ENCODE assay signal across 18 cellular contexts in the genomic region with DNA sequence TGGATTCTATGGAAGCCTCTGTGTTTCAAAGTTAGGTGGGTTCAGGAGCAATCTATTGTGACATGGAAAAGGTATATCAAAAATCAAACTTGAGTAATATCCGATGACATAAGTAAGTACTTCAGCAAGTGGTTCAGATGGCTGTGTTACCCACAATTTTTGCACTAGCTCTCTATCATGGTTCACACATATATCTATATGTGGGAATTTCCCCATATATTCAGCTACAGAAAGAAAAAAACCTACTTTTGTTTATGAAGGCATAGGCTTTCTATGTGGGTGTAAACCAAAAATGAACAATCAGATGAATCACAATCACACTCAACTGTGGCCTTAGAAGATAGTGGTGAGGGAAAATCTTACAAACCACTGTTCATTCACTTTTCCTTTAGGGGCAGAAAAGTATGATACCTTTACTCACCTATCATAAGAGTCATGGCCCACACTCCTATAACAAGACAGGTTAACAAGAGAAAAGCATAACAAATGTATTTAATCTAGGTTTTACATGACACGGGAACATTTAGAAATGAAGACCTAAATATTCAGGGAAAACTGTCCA.
DNase-seq lines count a peak whose midpoint lies in the region; ATAC-seq lines count a peak whose summit lies in the region.
"Had no signal": no experiment of that assay in that cellular context is flagged by ENCODE, and none has a peak within 500 bp of the region (broad histone marks: within the 10 kb centered on the region; RNA-seq: fewer than 3 reads in every experiment).

No MANE protein-coding gene starts in this region.

- H3K4me3 Mint-ChIP-seq in activated CD4-positive, alpha-beta T cell treated with anti-CD3 and anti-CD28 coated beads for 36 hours = no peak overlapping the region
- no peak overlapping the region for H3K4me3 Mint-ChIP-seq in activated naive CD8-positive, alpha-beta T cell treated with anti-CD3 and anti-CD28 coated beads, Interleukin-2, amount 50 U/mL, for 24 hours
- no peak overlapping the region for H3K4me3 Mint-ChIP-seq in activated naive CD8-positive, alpha-beta T cell treated with anti-CD3 and anti-CD28 coated beads for 36 hours
- no peak overlapping the region for H3K4me3 Mint-ChIP-seq in activated T-helper 17 cell treated with anti-CD3 and anti-CD28 coated beads, Interleukin-2, amount 50 U/mL, for 72 hours
- no peak overlapping the region for H3K4me3 Mint-ChIP-seq in stimulated activated effector memory CD8-positive, alpha-beta T cell treated with anti-CD3 and anti-CD28 coated beads, Interleukin-12 subunit alpha, Interleukin-12 subunit beta, amount 100 ng/mL, for 72 hours
- H3K4me3 Mint-ChIP-seq: B cell; CD4-positive, alpha-beta T cell; CD8-positive, alpha-beta T cell had no signal

- H3K36me3 Mint-ChIP-seq in activated CD4-positive, alpha-beta T cell treated with anti-CD3 and anti-CD28 coated beads for 36 hours (ENCODE audit: low read depth) = no peaks in the 10 kb centered on the region
- no peaks in the 10 kb centered on the region for H3K36me3 Mint-ChIP-seq in activated naive CD8-positive, alpha-beta T cell treated with anti-CD3 and anti-CD28 coated beads, Interleukin-2, amount 50 U/mL, for 24 hours (ENCODE audit: low read depth)
- H3K36me3 Mint-ChIP-seq in activated naive CD8-positive, alpha-beta T cell treated with anti-CD3 and anti-CD28 coated beads for 36 hours = no peaks in the 10 kb centered on the region
- H3K36me3 Mint-ChIP-seq in activated T-helper 17 cell treated with anti-CD3 and anti-CD28 coated beads, Interleukin-2, amount 50 U/mL, for 72 hours (ENCODE audit: low read depth) = no peaks in the 10 kb centered on the region
- no peaks in the 10 kb centered on the region for H3K36me3 Mint-ChIP-seq in stimulated activated effector memory CD8-positive, alpha-beta T cell treated with anti-CD3 and anti-CD28 coated beads, Interleukin-12 subunit alpha, Interleukin-12 subunit beta, amount 100 ng/mL, for 72 hours
- H3K36me3 Mint-ChIP-seq: CD8-positive, alpha-beta T cell had no signal

- intact Hi-C loops in activated CD4-positive, alpha-beta T cell treated with anti-CD3 and anti-CD28 coated beads for 36 hours (cut with DNase I, micrococcal nuclease) = no loop called here

- DNase-seq in activated CD4-positive, alpha-beta T cell treated with anti-CD3 and anti-CD28 coated beads for 36 hours = no peak
- DNase-seq in activated CD4-positive, alpha-beta T cell treated with anti-CD3 and anti-CD28 coated beads for 4 hours = no peak
- no peak for DNase-seq in activated naive CD8-positive, alpha-beta T cell treated with anti-CD3 and anti-CD28 coated beads, Interleukin-2, amount 50 U/mL, for 24 hours
- no peak for DNase-seq in activated naive CD8-positive, alpha-beta T cell treated with anti-CD3 and anti-CD28 coated beads for 36 hours
- no peak for DNase-seq in stimulated activated effector memory CD8-positive, alpha-beta T cell treated with anti-CD3 and anti-CD28 coated beads, Interleukin-12 subunit alpha, Interleukin-12 subunit beta, amount 100 ng/mL, for 72 hours (ENCODE audit: low spot score in 2 of 2)
- no peak for DNase-seq in NCI-H1694 (lab: John Stamatoyannopoulos, UW)
- DNase-seq: AML-193; Caco-2; Calu3; CD4-positive, alpha-beta T cell; CD8-positive, alpha-beta T cell; DND-41; EL; GDM1 had no signal

- ATAC-seq in activated CD4-positive, alpha-beta T cell treated with anti-CD3 and anti-CD28 coated beads for 36 hours = peak; percentile 66
- ATAC-seq in activated naive CD8-positive, alpha-beta T cell treated with anti-CD3 and anti-CD28 coated beads, Interleukin-2, amount 50 U/mL, for 24 hours = peak; percentile 46
- ATAC-seq in activated T-helper 17 cell treated with anti-CD3 and anti-CD28 coated beads, Interleukin-2, amount 50 U/mL, for 72 hours (replicated peaks) = peak; percentile 48
- ATAC-seq in stimulated activated effector memory CD8-positive, alpha-beta T cell treated with anti-CD3 and anti-CD28 coated beads, Interleukin-12 subunit alpha, Interleukin-12 subunit beta, amount 100 ng/mL, for 72 hours = peak; percentile 49
- ATAC-seq: A549; CD8-positive, alpha-beta T cell; GM12878 had no signal

- H3K4me1 Mint-ChIP-seq in activated CD4-positive, alpha-beta T cell treated with anti-CD3 and anti-CD28 coated beads for 36 hours = no peaks in the 10 kb centered on the region
- no peaks in the 10 kb centered on the region for H3K4me1 Mint-ChIP-seq in activated naive CD8-positive, alpha-beta T cell treated with anti-CD3 and anti-CD28 coated beads, Interleukin-2, amount 50 U/mL, for 24 hours
- no peaks in the 10 kb centered on the region for H3K4me1 Mint-ChIP-seq in activated naive CD8-positive, alpha-beta T cell treated with anti-CD3 and anti-CD28 coated beads for 36 hours
- H3K4me1 Mint-ChIP-seq in activated T-helper 17 cell treated with anti-CD3 and anti-CD28 coated beads, Interleukin-2, amount 50 U/mL, for 72 hours = no peaks in the 10 kb centered on the region
- H3K4me1 Mint-ChIP-seq in stimulated activated effector memory CD8-positive, alpha-beta T cell treated with anti-CD3 and anti-CD28 coated beads, Interleukin-12 subunit alpha, Interleukin-12 subunit beta, amount 100 ng/mL, for 72 hours = no peaks in the 10 kb centered on the region
- H3K4me1 Mint-ChIP-seq: B cell had no signal

- H3K9me3 Mint-ChIP-seq in activated CD4-positive, alpha-beta T cell treated with anti-CD3 and anti-CD28 coated beads for 36 hours (ENCODE audit: low read depth) = peaks cover 9% of the 10 kb centered on the region
- peaks cover 14% of the 10 kb centered on the region for H3K9me3 Mint-ChIP-seq in activated naive CD8-positive, alpha-beta T cell treated with anti-CD3 and anti-CD28 coated beads, Interleukin-2, amount 50 U/mL, for 24 hours
- peaks cover 10% of the 10 kb centered on the region for H3K9me3 Mint-ChIP-seq in activated naive CD8-positive, alpha-beta T cell treated with anti-CD3 and anti-CD28 coated beads for 36 hours
- peaks cover 17% of the 10 kb centered on the region for H3K9me3 Mint-ChIP-seq in activated T-helper 17 cell treated with anti-CD3 and anti-CD28 coated beads, Interleukin-2, amount 50 U/mL, for 72 hours
- peaks cover 14% of the 10 kb centered on the region for H3K9me3 Mint-ChIP-seq in stimulated activated effector memory CD8-positive, alpha-beta T cell treated with anti-CD3 and anti-CD28 coated beads, Interleukin-12 subunit alpha, Interleukin-12 subunit beta, amount 100 ng/mL, for 72 hours

- POLR2A ChIA-PET in activated CD4-positive, alpha-beta T cell treated with anti-CD3 and anti-CD28 coated beads for 36 hours (lab: Charles Lee) = no interaction called here

- CTCF ChIA-PET in activated CD4-positive, alpha-beta T cell treated with anti-CD3 and anti-CD28 coated beads for 36 hours (lab: Charles Lee) = interaction anchor here (0.5 kb wide), 2 partner anchors 15 to 18 kb away, joined by 3 read pairs; no protein-coding TSS in a partner anchor

- no peak overlapping the region for H3K27ac Mint-ChIP-seq in activated CD4-positive, alpha-beta T cell treated with anti-CD3 and anti-CD28 coated beads for 36 hours
- no peak overlapping the region for H3K27ac Mint-ChIP-seq in activated naive CD8-positive, alpha-beta T cell treated with anti-CD3 and anti-CD28 coated beads, Interleukin-2, amount 50 U/mL, for 24 hours
- no peak overlapping the region for H3K27ac Mint-ChIP-seq in activated naive CD8-positive, alpha-beta T cell treated with anti-CD3 and anti-CD28 coated beads for 36 hours
- H3K27ac Mint-ChIP-seq in activated T-helper 17 cell treated with anti-CD3 and anti-CD28 coated beads, Interleukin-2, amount 50 U/mL, for 72 hours = no peak overlapping the region
- no peak overlapping the region for H3K27ac Mint-ChIP-seq in stimulated activated effector memory CD8-positive, alpha-beta T cell treated with anti-CD3 and anti-CD28 coated beads, Interleukin-12 subunit alpha, Interleukin-12 subunit beta, amount 100 ng/mL, for 72 hours
- H3K27ac Mint-ChIP-seq: B cell; CD4-positive, alpha-beta T cell; CD8-positive, alpha-beta T cell had no signal

- no peaks in the 10 kb centered on the region for H3K27me3 Mint-ChIP-seq in activated CD4-positive, alpha-beta T cell treated with anti-CD3 and anti-CD28 coated beads for 36 hours
- no peaks in the 10 kb centered on the region for H3K27me3 Mint-ChIP-seq in activated naive CD8-positive, alpha-beta T cell treated with anti-CD3 and anti-CD28 coated beads, Interleukin-2, amount 50 U/mL, for 24 hours
- H3K27me3 Mint-ChIP-seq in activated naive CD8-positive, alpha-beta T cell treated with anti-CD3 and anti-CD28 coated beads for 36 hours = no peaks in the 10 kb centered on the region
- no peaks in the 10 kb centered on the region for H3K27me3 Mint-ChIP-seq in activated T-helper 17 cell treated with anti-CD3 and anti-CD28 coated beads, Interleukin-2, amount 50 U/mL, for 72 hours
- H3K27me3 Mint-ChIP-seq: B cell; CD4-positive, alpha-beta T cell had no signal
